In genomic region chr2:34266908-34267697, GRCh38 we compare ENCODE assay signal across 17 cellular contexts.
DNase-seq lines count a peak whose midpoint lies in the region; ATAC-seq, FAIRE-seq and TF ChIP-seq lines count a peak whose summit lies in the region.
"Had no signal": no experiment of that assay in that cellular context is flagged by ENCODE, and none has a peak within 500 bp of the region (broad histone marks: within the 10 kb centered on the region; RNA-seq: fewer than 3 reads in every experiment).

No MANE protein-coding gene starts in this region.

- no peak overlapping the region for H3K9ac ChIP-seq in HepG2 (ENCODE audit: insufficient read depth, low read depth, low read length)

- no peak for TF ChIP-seq CTCF in HepG2 (CRISPR knock-in tag; IDR thresholded peaks at IDR 0.05)

- TF ChIP-seq EP300 in HepG2 (IDR thresholded peaks at IDR 0.05; ENCODE audit: low read depth in 2 of 2, low read length in 2 of 2): no peak
- TF ChIP-seq EP300 in HepG2 (CRISPR knock-in tag; IDR thresholded peaks at IDR 0.05; ENCODE audit: borderline replicate concordance): no peak

- 27% methylated on average over 9 of the region's 9 CpGs for WGBS in HepG2 (ENCODE audit: low lambda C conversion rate)

- intact Hi-C loops in posterior cingulate gyrus (cut with DNase I) (no loop called here), HepG2 (cut with micrococcal nuclease; ENCODE audit: unreplicated experiment) (no loop called here)

- H3K4me2 ChIP-seq in HepG2 (ENCODE audit: low read depth, low read length): no peak overlapping the region

- H3K79me2 ChIP-seq in HepG2 (ENCODE audit: insufficient read depth, low read length): no peaks in the 10 kb centered on the region

- no TSS peak for BruUV-seq in HepG2 (replicated peaks; lab: Mats Ljungman, UMichigan)

- DNase-seq in posterior cingulate gyrus (no peak), NCI-H2081 (lab: John Stamatoyannopoulos, UW) (no peak), HepG2 (ENCODE audit: low spot score) (no peak)
- no peak for DNase-seq in stimulated activated naive CD4-positive, alpha-beta T cell treated with Interleukin-2 at 50 U/mL for 16 hours (lab: John Stamatoyannopoulos, UW)
- DNase-seq: activated CD8-positive, alpha-beta memory T cell treated with anti-CD3 and anti-CD28 coated beads, Interleukin-2, amount 50 U/mL, for 48 hours; CD4-positive, CD25-positive, alpha-beta regulatory T cell; effector CD4-positive, alpha-beta T cell; foreskin keratinocyte; GOT3; NCI-H526; stimulated activated CD4-positive, alpha-beta T cell treated with anti-CD3 and anti-CD28 coated beads, Interleukin-4, amount 100 ng/mL, for 1 hour had no signal

- H3K4me1 ChIP-seq in HepG2 (ENCODE audit: insufficient read depth, low read length): no peaks in the 10 kb centered on the region
- H3K4me1 ChIP-seq: foreskin keratinocyte had no signal

- H3K27me3 ChIP-seq in HepG2 (ENCODE audit: control insufficient read depth in 1 of 2, insufficient read depth in 2 of 2, low read length in 2 of 2): no peaks in the 10 kb centered on the region
- H3K27me3 ChIP-seq: foreskin keratinocyte had no signal

- no peak for TF ChIP-seq POLR2A in HepG2 (IDR thresholded peaks at IDR 0.05; ENCODE audit: insufficient read depth in 1 of 2, low read depth in 2 of 2, low read length in 2 of 2)

- H2AFZ ChIP-seq in HepG2 (ENCODE audit: low read length): no peak overlapping the region

- TF ChIP-seq RAD21 in HepG2 (CRISPR knock-in tag; IDR thresholded peaks at IDR 0.05): no peak

- H3K4me3 ChIP-seq in HepG2 (replicated peaks in 1 of 3; ENCODE audit: insufficient read depth in 1 of 3, low read depth in 2 of 3, low read length in 3 of 3): no peak overlapping the region

- peaks cover 25% of the 10 kb centered on the region for H3K9me3 ChIP-seq in HepG2 (ENCODE audit: low read length)

- POLR2A ChIA-PET in HepG2 (lab: Yijun Ruan, JAX): no interaction called here

- CTCF ChIA-PET in HepG2 (lab: Yijun Ruan, JAX; ENCODE audit: low intra/inter-chr PET ratio, low total read pairs): no interaction called here

- H3K36me3 ChIP-seq in HepG2 (replicated peaks in 1 of 2; ENCODE audit: control insufficient read depth in 1 of 2, insufficient read depth in 2 of 2, low read length in 2 of 2): no peaks in the 10 kb centered on the region

- no peak for FAIRE-seq in HepG2 (lab: Jason Lieb, UNC)
- FAIRE-seq: keratinocyte had no signal

- ATAC-seq in GM18517 (IDR thresholded peaks at IDR 0.05; ENCODE audit: unreplicated experiment): peak; percentile 76
- peak; percentile 83 for ATAC-seq in GM19463 (IDR thresholded peaks at IDR 0.05; ENCODE audit: unreplicated experiment)
- ATAC-seq in HG02840 (IDR thresholded peaks at IDR 0.05; ENCODE audit: low FRiP score, unreplicated experiment): peak; percentile 62
- ATAC-seq in HG03565 (IDR thresholded peaks at IDR 0.05; ENCODE audit: unreplicated experiment): peak; percentile 95
- no peak for ATAC-seq in HepG2
- ATAC-seq: foreskin keratinocyte, Right ventricle myocardium inferior had no signal

- H4K20me1 ChIP-seq in HepG2 (ENCODE audit: insufficient read depth, low read length): no peaks in the 10 kb centered on the region

- H3K27ac ChIP-seq in HepG2 (ENCODE audit: extremely low read length, insufficient read depth, low read length): no peak overlapping the region
- H3K27ac ChIP-seq: foreskin keratinocyte had no signal

- in situ Hi-C loops in HepG2 (cut with HindIII; ENCODE audit: extremely low pct_ligation_motif_present, low pct_unique_long_range_greater_than_20kb): no loop called here

TF ChIP-seq in HepG2, 621 proteins besides CTCF, POLR2A, EP300 and RAD21:
- TF ChIP-seq, protein P1, sequence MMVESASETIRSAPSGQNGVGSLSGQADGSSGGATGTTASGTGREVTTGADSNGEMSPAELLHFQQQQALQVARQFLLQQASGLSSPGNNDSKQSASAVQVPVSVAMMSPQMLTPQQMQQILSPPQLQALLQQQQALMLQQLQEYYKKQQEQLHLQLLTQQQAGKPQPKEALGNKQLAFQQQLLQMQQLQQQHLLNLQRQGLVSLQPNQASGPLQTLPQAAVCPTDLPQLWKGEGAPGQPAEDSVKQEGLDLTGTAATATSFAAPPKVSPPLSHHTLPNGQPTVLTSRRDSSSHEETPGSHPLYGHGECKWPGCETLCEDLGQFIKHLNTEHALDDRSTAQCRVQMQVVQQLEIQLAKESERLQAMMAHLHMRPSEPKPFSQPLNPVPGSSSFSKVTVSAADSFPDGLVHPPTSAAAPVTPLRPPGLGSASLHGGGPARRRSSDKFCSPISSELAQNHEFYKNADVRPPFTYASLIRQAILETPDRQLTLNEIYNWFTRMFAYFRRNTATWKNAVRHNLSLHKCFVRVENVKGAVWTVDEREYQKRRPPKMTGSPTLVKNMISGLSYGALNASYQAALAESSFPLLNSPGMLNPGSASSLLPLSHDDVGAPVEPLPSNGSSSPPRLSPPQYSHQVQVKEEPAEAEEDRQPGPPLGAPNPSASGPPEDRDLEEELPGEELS (CRISPR knock-in tag; IDR thresholded peaks at IDR 0.05): no peak
- no peak for TF ChIP-seq ZNF382 (CRISPR knock-in tag; IDR thresholded peaks at IDR 0.05; ENCODE audit: borderline replicate concordance)
- TF ChIP-seq ZBTB8A (CRISPR knock-in tag; IDR thresholded peaks at IDR 0.05; ENCODE audit: borderline replicate concordance, low read depth): no peak
- TF ChIP-seq NONO (IDR thresholded peaks at IDR 0.05): no peak
- TF ChIP-seq NONO (CRISPR knock-in tag; conservative IDR thresholded peaks at IDR 0.05): no peak
- TF ChIP-seq ZNF550 (CRISPR knock-in tag; IDR thresholded peaks at IDR 0.05; ENCODE audit: borderline replicate concordance): no peak
- TF ChIP-seq ZNF496 (CRISPR knock-in tag; IDR thresholded peaks at IDR 0.05; ENCODE audit: insufficient replicate concordance): no peak
- no peak for TF ChIP-seq HNF4G (IDR thresholded peaks at IDR 0.05; ENCODE audit: borderline replicate concordance, low read depth, low read length)
- no peak for TF ChIP-seq HNF4G (CRISPR knock-in tag; IDR thresholded peaks at IDR 0.05; ENCODE audit: borderline replicate concordance, low read depth)
- TF ChIP-seq ZNF567 (CRISPR knock-in tag; IDR thresholded peaks at IDR 0.05; ENCODE audit: borderline replicate concordance): no peak
- TF ChIP-seq TP53 (CRISPR knock-in tag; conservative IDR thresholded peaks at IDR 0.05): no peak
- no peak for TF ChIP-seq ZNF329 (CRISPR knock-in tag; IDR thresholded peaks at IDR 0.05; ENCODE audit: low read depth)
- no peak for TF ChIP-seq SKIL (CRISPR knock-in tag; IDR thresholded peaks at IDR 0.05; ENCODE audit: borderline replicate concordance)
- TF ChIP-seq, protein P2, sequence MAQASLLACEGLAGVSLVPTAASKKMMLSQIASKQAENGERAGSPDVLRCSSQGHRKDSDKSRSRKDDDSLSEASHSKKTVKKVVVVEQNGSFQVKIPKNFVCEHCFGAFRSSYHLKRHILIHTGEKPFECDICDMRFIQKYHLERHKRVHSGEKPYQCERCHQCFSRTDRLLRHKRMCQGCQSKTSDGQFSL (CRISPR knock-in tag; IDR thresholded peaks at IDR 0.05): no peak
